Comparison of ENCODE assay signal across 8 cellular contexts in the genomic region with DNA sequence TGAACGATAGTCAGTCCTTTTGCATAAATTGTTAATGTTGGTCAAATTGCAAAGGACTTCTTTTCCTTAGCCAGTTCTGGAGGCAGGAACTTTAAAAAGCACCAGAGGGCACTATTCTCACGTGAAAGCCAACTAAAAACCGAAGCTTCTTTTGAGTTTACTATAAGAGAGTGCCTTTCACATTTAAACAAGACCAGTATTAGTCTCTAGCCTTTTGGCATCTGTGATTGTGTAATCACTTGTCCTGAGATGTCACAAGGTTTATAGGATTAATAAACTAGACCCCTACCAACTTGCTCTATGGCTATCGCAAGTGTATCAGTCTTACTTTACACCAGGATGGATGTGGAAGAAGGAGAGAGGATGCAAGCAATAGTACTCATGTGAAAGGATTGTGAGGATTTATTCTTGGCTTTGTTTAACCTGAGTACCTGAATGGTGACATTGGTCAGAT. TPM values are rescaled to one million over a fixed set of nuclear protein-coding genes. Genes with fewer than 3 reads are reported as not detected.
DNase-seq lines count a peak whose midpoint lies in the region; ATAC-seq and TF ChIP-seq lines count a peak whose summit lies in the region.

No MANE protein-coding gene starts in this region.

- TF ChIP-seq CTCF in glutamatergic neuron (IDR thresholded peaks at IDR 0.05; ENCODE audit: partially characterized antibody, unreplicated experiment) = peak; percentile 48
- peak; percentile 65 for TF ChIP-seq CTCF in psoas muscle (IDR thresholded peaks at IDR 0.05)

- 22 to 27% (median 23%) methylated on average over 4 of the region's 4 CpGs for WGBS in psoas muscle, 3 donors

- no peak overlapping the region for H3K27ac ChIP-seq in psoas muscle

- H3K27me3 ChIP-seq in psoas muscle (ENCODE audit: insufficient read depth in 3 of 3, low read length in 2 of 3) = no peaks in the 10 kb centered on the region

- peaks cover 20% of the 10 kb centered on the region for H3K4me1 ChIP-seq in psoas muscle

- no peaks in the 10 kb centered on the region for H3K36me3 Mint-ChIP-seq in activated T-helper 17 cell treated with anti-CD3 and anti-CD28 coated beads, Interleukin-2, amount 50 U/mL, for 72 hours (ENCODE audit: low read depth)
- peaks cover 2% of the 10 kb centered on the region for H3K36me3 Mint-ChIP-seq in glutamatergic neuron (ENCODE audit: unreplicated experiment)

- H3K4me3 Mint-ChIP-seq in activated T-helper 17 cell treated with anti-CD3 and anti-CD28 coated beads, Interleukin-2, amount 50 U/mL, for 72 hours = no peak overlapping the region
- no peak overlapping the region for H3K4me3 Mint-ChIP-seq in glutamatergic neuron (ENCODE audit: unreplicated experiment)

- peaks cover 9% of the 10 kb centered on the region for H3K4me1 Mint-ChIP-seq in activated T-helper 17 cell treated with anti-CD3 and anti-CD28 coated beads, Interleukin-2, amount 50 U/mL, for 72 hours
- H3K4me1 Mint-ChIP-seq in glutamatergic neuron (ENCODE audit: low read depth, unreplicated experiment) = peaks cover 4% of the 10 kb centered on the region

- H3K4me3 ChIP-seq in psoas muscle = no peak overlapping the region

- ATAC-seq in activated T-helper 17 cell treated with anti-CD3 and anti-CD28 coated beads, Interleukin-2, amount 50 U/mL, for 72 hours (replicated peaks) = peak; percentile 77
- peak; percentile 67 to 90 (median 75) for ATAC-seq in psoas muscle

- H3K27me3 Mint-ChIP-seq in activated T-helper 17 cell treated with anti-CD3 and anti-CD28 coated beads, Interleukin-2, amount 50 U/mL, for 72 hours = no peaks in the 10 kb centered on the region
- peaks cover 2% of the 10 kb centered on the region for H3K27me3 Mint-ChIP-seq in glutamatergic neuron (ENCODE audit: unreplicated experiment)

- H3K27ac Mint-ChIP-seq in activated T-helper 17 cell treated with anti-CD3 and anti-CD28 coated beads, Interleukin-2, amount 50 U/mL, for 72 hours = no peak overlapping the region
- no peak overlapping the region for H3K27ac Mint-ChIP-seq in glutamatergic neuron (ENCODE audit: unreplicated experiment)

- intact Hi-C loops in psoas muscle (cut with DNase I) = loop anchor here (2.0 to 5.0 kb wide), 3 partner anchors 337 to 357 kb away; no protein-coding TSS in a partner anchor

- no peaks in the 10 kb centered on the region for H3K36me3 ChIP-seq in psoas muscle (ENCODE audit: insufficient read depth in 1 of 2, low read depth in 1 of 2)

- H3K9me3 ChIP-seq in psoas muscle = no peaks in the 10 kb centered on the region

- no peaks in the 10 kb centered on the region for H3K9me3 Mint-ChIP-seq in activated T-helper 17 cell treated with anti-CD3 and anti-CD28 coated beads, Interleukin-2, amount 50 U/mL, for 72 hours
- peaks cover 4% of the 10 kb centered on the region for H3K9me3 Mint-ChIP-seq in glutamatergic neuron (ENCODE audit: unreplicated experiment)

- DNase-seq in stimulated activated CD4-positive, alpha-beta T cell treated with anti-CD3 and anti-CD28 coated beads, Interleukin-4, amount 100 ng/mL, for 24 hours = peak; percentile 30
- DNase-seq in stimulated activated CD4-positive, alpha-beta T cell treated with anti-CD3 and anti-CD28 coated beads, Interleukin-4, amount 100 ng/mL, for 1 hour = no peak
- DNase-seq in HCEC 1CT (peak; percentile 70), NCI-H1694 (lab: John Stamatoyannopoulos, UW) (peak; percentile 60), glutamatergic neuron (no peak), psoas muscle (no peak)
- DNase-seq in activated T-cell treated with anti-CD3 and anti-CD28 coated beads, Interleukin-2, amount 50 U/mL, for 1 hour = no peak

RNA-seq across cellular contexts. Expression of gene STAT4, which starts 14.4 kb away (rescaled TPM):
- total RNA-seq in activated T-helper 17 cell treated with anti-CD3 and anti-CD28 coated beads, Interleukin-2, amount 50 U/mL, for 72 hours = 10 to 100 TPM; 38.0 to 51.7 TPM
- 0.74 TPM for total RNA-seq in glutamatergic neuron (ENCODE audit: unreplicated experiment)
- under 1 TPM; 0.26 to 0.56 (median 0.41) TPM for total RNA-seq in psoas muscle
- under 1 TPM; 0.19 to 0.38 (median 0.24) TPM for polyA plus RNA-seq in psoas muscle

Comparison
In these comparisons a context has a peak if more than half of its experiments do, and no peak if none do; other contexts are left out.
1. DNase-seq: peak in stimulated activated CD4-positive, alpha-beta T cell treated with anti-CD3 and anti-CD28 coated beads, Interleukin-4, amount 100 ng/mL, for 24 hours (single experiment), HCEC 1CT (single experiment) and NCI-H1694 (single experiment); none in stimulated activated CD4-positive, alpha-beta T cell treated with anti-CD3 and anti-CD28 coated beads, Interleukin-4, amount 100 ng/mL, for 1 hour (single experiment), glutamatergic neuron (single experiment), psoas muscle (0 of 2) and activated T-cell treated with anti-CD3 and anti-CD28 coated beads, Interleukin-2, amount 50 U/mL, for 1 hour (single experiment).
2. RNA of gene STAT4, which starts 14.4 kb away (total RNA-seq): 38.0 to 51.7 TPM in activated T-helper 17 cell treated with anti-CD3 and anti-CD28 coated beads, Interleukin-2, amount 50 U/mL, for 72 hours; 0.74 TPM in glutamatergic neuron (single experiment) and 0.26 to 0.56 TPM in psoas muscle; every median in the first group is over 10 times any median in the second.